In genomic region chr7:143384148-143384547, GRCh38 we compare ENCODE assay signal across 10 cellular contexts. TPM values are rescaled to one million over a fixed set of nuclear protein-coding genes. Genes with fewer than 3 reads are reported as not detected.
DNase-seq lines count a peak whose midpoint lies in the region; ATAC-seq and TF ChIP-seq lines count a peak whose summit lies in the region.
"Had no signal": no experiment of that assay in that cellular context is flagged by ENCODE, and none has a peak within 500 bp of the region (broad histone marks: within the 10 kb centered on the region; RNA-seq: fewer than 3 reads in every experiment).

No MANE protein-coding gene starts in this region.

- H2AFZ ChIP-seq in GM23248, result no peak overlapping the region

- H3K9me3 ChIP-seq in GM23248 (ENCODE audit: low read depth) (no peaks in the 10 kb centered on the region), right atrium auricular region (no peaks in the 10 kb centered on the region), spleen (no peaks in the 10 kb centered on the region)

- no peak for ATAC-seq in HG03520 (IDR thresholded peaks at IDR 0.05; ENCODE audit: unreplicated experiment)
- no peak for ATAC-seq in HG02884 (IDR thresholded peaks at IDR 0.05; ENCODE audit: unreplicated experiment)

- intact Hi-C loops in spleen (cut with DNase I; ENCODE audit: low total_unique reads), result no loop called here

- in situ Hi-C loops in GM23248 (cut with MboI) (no loop called here), astrocyte of the cerebellum (cut with HindIII; ENCODE audit: low sequenced_read_pairs) (no loop called here)

- peak; percentile 82 for DNase-seq in GM23248
- no peak for DNase-seq in astrocyte of the cerebellum (ENCODE audit: low read depth)
- DNase-seq in right atrium auricular region (ENCODE audit: low spot score), result no peak
- DNase-seq in spleen, result no peak
- DNase-seq in effector CD4-positive, alpha-beta T cell, result no peak
- no peak for DNase-seq in HuH-7 (ENCODE audit: low spot score)
- DNase-seq: NCI-H2029 treated with DMSO at 0.1 percent for 48 hours had no signal

- H3K4me1 ChIP-seq in GM23248 (ENCODE audit: insufficient read depth), result peaks cover 32% of the 10 kb centered on the region
- H3K4me1 ChIP-seq in right atrium auricular region, result peaks cover 0 to 81% of the 10 kb centered on the region in 2 donors
- peaks cover 29 to 88% (median 72%) of the 10 kb centered on the region in 6 donors for H3K4me1 ChIP-seq in spleen

- peak overlapping the region; percentile 98 for H3K9ac ChIP-seq in GM23248

- H3K27me3 ChIP-seq in GM23248 (replicated peaks; ENCODE audit: insufficient read depth) (no peaks in the 10 kb centered on the region), right atrium auricular region (no peaks in the 10 kb centered on the region), spleen (replicated peaks in 1 of 7) (no peaks in the 10 kb centered on the region)

- H3K4me2 ChIP-seq in GM23248 (ENCODE audit: unreplicated experiment), result peak overlapping the region; percentile 99

- H3K27ac ChIP-seq in GM23248 (peak overlapping the region; percentile 53), right atrium auricular region (peak overlapping the region; percentile 96 to 99), spleen (peak overlapping the region in 6 of 8 donors; percentile 98 to 100 (median 98))

- no peak for TF ChIP-seq CTCF in astrocyte of the cerebellum (IDR thresholded peaks at IDR 0.05; ENCODE audit: low read depth, low read length, missing control alignments)
- TF ChIP-seq CTCF in right atrium auricular region (IDR thresholded peaks at IDR 0.05), result no peak
- no peak for TF ChIP-seq CTCF in spleen (IDR thresholded peaks at IDR 0.05 in 8 of 11, conservative IDR thresholded peaks at IDR 0.05 in 3 of 11)

- peaks cover 25% of the 10 kb centered on the region for H4K20me1 ChIP-seq in GM23248 (ENCODE audit: insufficient read depth)

- H3K4me3 ChIP-seq in GM23248, result peak overlapping the region; percentile 98
- peak overlapping the region; percentile 78 for H3K4me3 ChIP-seq in astrocyte of the cerebellum (ENCODE audit: low read depth, low read length)
- peak overlapping the region in 1 of 2 donors; percentile 23 for H3K4me3 ChIP-seq in right atrium auricular region
- H3K4me3 ChIP-seq in spleen, result peak overlapping the region in 6 of 8 donors; percentile 79 to 98 (median 84)

- WGBS in GM23248 (ENCODE audit: low coverage in 1 of 2, low lambda C conversion rate in 2 of 2, missing lambda C conversion rate in 2 of 2), 2 experiments, result 19 to 36% methylated on average over 5 of the region's 5 CpGs
- WGBS in spleen, 5 donors, result 52 to 66% (median 52%) methylated on average over 5 of the region's 5 CpGs

- peaks cover 64% of the 10 kb centered on the region for H3F3A ChIP-seq in GM23248 (ENCODE audit: insufficient read depth)

- H3K9me2 ChIP-seq in GM23248 (ENCODE audit: insufficient read depth), result no peaks in the 10 kb centered on the region

- peaks cover 10% of the 10 kb centered on the region; the same call in 1 of the 2 replicates for H3K36me3 ChIP-seq in GM23248 (ENCODE audit: low read depth)
- peaks cover 34% of the 10 kb centered on the region for H3K36me3 ChIP-seq in right atrium auricular region
- peaks cover 0 to 56% (median 21%) of the 10 kb centered on the region in 6 donors for H3K36me3 ChIP-seq in spleen

- TF ChIP-seq POLR2A in spleen (IDR thresholded peaks at IDR 0.05), result no peak

- peaks cover 82% of the 10 kb centered on the region for H3K79me2 ChIP-seq in GM23248 (ENCODE audit: insufficient read depth)

RNA-seq across cellular contexts. Expression of gene ZYX, which starts 3.0 kb away (rescaled TPM):
- 140 and 148 TPM in 2 replicates for total RNA-seq in GM23248 (2014; rRNA removed; shearing (Covaris generic))
- polyA plus RNA-seq in GM23248 (2016; fragmentation: Nextera tagmentation; extraction: Ambion mirVana) (380 and 396 TPM in 2 replicates), spleen (10 to 100 TPM; 50.3 to 95.6 (median 53.6) TPM)
- total RNA-seq in right atrium auricular region (10 to 100 TPM; 48.3 to 93.7 TPM), spleen (100 to 1,000 TPM; 104 to 439 (median 211) TPM)

RNA-seq across cellular contexts. Expression of gene FAM131B, which starts 21.6 kb away (rescaled TPM):
- total RNA-seq in GM23248 (2014; rRNA removed; shearing (Covaris generic)), result 3.0 TPM in 2 replicates
- 0.50 and 1.1 TPM in 2 replicates for polyA plus RNA-seq in GM23248 (2016; fragmentation: Nextera tagmentation; extraction: Ambion mirVana)
- under 1 TPM; 0.08 to 0.48 TPM for total RNA-seq in right atrium auricular region
- total RNA-seq in spleen, result 1 to 10 TPM in 1 of 7 donors, under 1 TPM in 6; 0.20 to 1.4 (median 0.74) TPM
- polyA plus RNA-seq in spleen, result under 1 TPM; 0.04 to 0.10 (median 0.09) TPM

RNA-seq across cellular contexts. Expression of gene EPHA1, which starts 24.5 kb away (rescaled TPM):
- not detected in 2 replicates for total RNA-seq in GM23248 (2014; rRNA removed; shearing (Covaris generic))
- polyA plus RNA-seq in GM23248 (2016; fragmentation: Nextera tagmentation; extraction: Ambion mirVana) (0.80 and 0.83 TPM in 2 replicates), spleen (1 to 10 TPM in 2 of 3 donors, under 1 TPM in 1; 0.80 to 1.5 (median 1.1) TPM)
- total RNA-seq in right atrium auricular region (under 1 TPM in 1 of 2 donors, not detected in 1; 0.71 TPM), spleen (1 to 10 TPM; 1.3 to 4.5 (median 3.8) TPM)

RNA-seq across cellular contexts. Expression of gene TAS2R60, which starts 59.1 kb away (rescaled TPM):
- total RNA-seq in GM23248 (2014; rRNA removed; shearing (Covaris generic)), result not detected in 2 replicates
- polyA plus RNA-seq in GM23248 (2016; fragmentation: Nextera tagmentation; extraction: Ambion mirVana), result not detected in 2 replicates
- total RNA-seq in right atrium auricular region, result not detected
- total RNA-seq in spleen, result 1 to 10 TPM in 2 of 7 donors, under 1 TPM in 3, not detected in 2; 0.30 to 2.2 (median 0.85) TPM
- polyA plus RNA-seq in spleen, result not detected
- total RNA-seq: lower leg skin had no signal
